10 cellular contexts compared by ENCODE assay signal in genomic region chr4:22635182-22635549, GRCh38. TPM values are rescaled to one million over a fixed set of nuclear protein-coding genes. Genes with fewer than 3 reads are reported as not detected.
"Had no signal": no experiment of that assay in that cellular context is flagged by ENCODE, and none has a peak within 500 bp of the region (broad histone marks: within the 10 kb centered on the region; RNA-seq: fewer than 3 reads in every experiment).

No MANE protein-coding gene starts in this region.

RNA-seq across cellular contexts. Expression of gene GBA3, which starts 57.6 kb away (rescaled TPM):
- total RNA-seq: naive thymus-derived CD8-positive, alpha-beta T cell; neural crest cell; osteocyte; pulmonary artery endothelial cell; right atrium auricular region; sciatic nerve; smooth muscle cell; thoracic aorta; tibial nerve; vagina had no signal
- polyA plus RNA-seq: smooth muscle cell had no signal
